Comparison of ENCODE assay signal across 10 cellular contexts in the genomic region with DNA sequence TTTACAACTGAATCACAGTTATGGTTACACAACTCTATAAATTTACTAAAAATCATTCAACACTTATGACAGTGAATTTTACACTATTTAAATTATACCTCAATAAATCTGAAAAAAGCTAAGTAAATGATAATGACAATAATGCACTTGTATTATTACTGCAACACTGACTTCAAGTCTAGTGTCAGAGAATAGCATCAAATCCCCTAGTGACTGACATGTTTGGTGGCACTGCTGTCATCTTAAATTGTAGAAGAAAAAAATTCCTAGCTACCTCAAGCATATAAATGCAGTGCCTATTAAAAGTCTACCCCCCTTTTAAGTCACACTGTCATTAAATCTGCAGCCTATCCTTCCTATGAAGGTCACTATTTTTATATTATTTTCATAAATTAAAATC.
"Had no signal": no experiment of that assay in that cellular context is flagged by ENCODE, and none has a peak within 500 bp of the region (broad histone marks: within the 10 kb centered on the region; RNA-seq: fewer than 3 reads in every experiment).

No MANE protein-coding gene starts in this region.

- H2AFZ ChIP-seq: GM23248, GM23338 had no signal

- H3K36me3 ChIP-seq: HAP-1 had no signal

- H3K27ac Mint-ChIP-seq: GM23338, HFFc6 had no signal

- H3K4me3 Mint-ChIP-seq: GM23338, H9, HFFc6 had no signal

- ATAC-seq: HCT116 had no signal

- H3K9me3 ChIP-seq: HAP-1 had no signal

- DNase-seq: GM23248, GOT3, H7, H9, HFFc6 had no signal

- H3K4me3 ChIP-seq: GM23248, GM23338, HAP-1 had no signal

- H3K27ac ChIP-seq: GM23248 had no signal

- H3K4me1 ChIP-seq: HAP-1 had no signal

- FAIRE-seq: H1, H54 had no signal

- H3K9ac ChIP-seq: GM23248 had no signal

- H3K4me2 ChIP-seq: GM23338 had no signal
